Comparison of ENCODE assay signal across 13 cellular contexts in genomic region chr3:125351814-125352456, GRCh38. TPM values are rescaled to one million over a fixed set of nuclear protein-coding genes. Genes with fewer than 3 reads are reported as not detected.
A peak's percentile ranks its signal among the peaks of the same experiment; 100 is the strongest.
DNase-seq lines count a peak whose midpoint lies in the region; ATAC-seq, FAIRE-seq and TF ChIP-seq lines count a peak whose summit lies in the region.
"Had no signal": no experiment of that assay in that cellular context is flagged by ENCODE, and none has a peak within 500 bp of the region (broad histone marks: within the 10 kb centered on the region; RNA-seq: fewer than 3 reads in every experiment).

No MANE protein-coding gene starts in this region.

- peak overlapping the region; percentile 5 to 10 for H3K27ac Mint-ChIP-seq in T-cell

- FAIRE-seq in A549 (lab: Jason Lieb, UNC) = no peak

- H3K4me3 ChIP-seq in A549 (no peak overlapping the region), GM12865 (ENCODE audit: low read depth, low read length) (no peak overlapping the region; the same call in 1 of the 2 replicates), fibroblast of the aortic adventitia (ENCODE audit: low read depth, low read length) (no peak overlapping the region), left ventricle myocardium inferior (no peak overlapping the region)

- H3K9me3 ChIP-seq in A549 (no peaks in the 10 kb centered on the region), left ventricle myocardium inferior (replicated peaks) (no peaks in the 10 kb centered on the region)

- peaks cover 75 to 79% (median 78%) of the 10 kb centered on the region in 3 donors for H3K4me1 Mint-ChIP-seq in T-cell

- H3K27me3 ChIP-seq in left ventricle myocardium inferior (ENCODE audit: low read depth) = no peaks in the 10 kb centered on the region

- intact Hi-C loops in left ventricle myocardium inferior (cut with micrococcal nuclease) = no loop called here

- H3K36me3 Mint-ChIP-seq in T-cell = peaks cover 27% of the 10 kb centered on the region

- DNase-seq in A549 (ENCODE audit: low read depth in 1 of 2, low spot score in 1 of 2) (no peak), GM12865 (ENCODE audit: low read depth) (peak; percentile 56), T-cell (no peak), fibroblast of the aortic adventitia (ENCODE audit: low read depth) (peak; percentile 68), left ventricle myocardium inferior (no peak), NCI-H128 (lab: John Stamatoyannopoulos, UW; ENCODE audit: unreplicated experiment) (no peak)
- no peak for DNase-seq in NK-92 treated with Interleukin-12 subunit alpha and Interleukin-12 subunit beta, amount 100 ng/mL, for 24 hours (lab: John Stamatoyannopoulos, UW)
- DNase-seq in activated effector memory CD4-positive, alpha-beta T cell treated with anti-CD3 and anti-CD28 coated beads, Interleukin-2, amount 50 U/mL, for 16 hours = no peak
- DNase-seq: AML-193; effector memory CD4-positive, alpha-beta T cell; NCI-H524 treated with DMSO at 0.1 percent for 48 hours; trophoblast cell had no signal

- H3K4me1 ChIP-seq in A549 = peaks cover 18% of the 10 kb centered on the region; the same call in 2 of the 3 replicates
- peaks cover 92% of the 10 kb centered on the region for H3K4me1 ChIP-seq in left ventricle myocardium inferior

- TF ChIP-seq CTCF in A549 (IDR thresholded peaks at IDR 0.05) (no peak), GM12865 (IDR thresholded peaks at IDR 0.05; ENCODE audit: insufficient read depth, low read depth, low read length, missing control alignments) (no peak), fibroblast of the aortic adventitia (IDR thresholded peaks at IDR 0.05; ENCODE audit: insufficient read depth, low read length) (no peak), left ventricle myocardium inferior (IDR thresholded peaks at IDR 0.05; ENCODE audit: borderline replicate concordance) (no peak)

- no peaks in the 10 kb centered on the region for H3K27me3 Mint-ChIP-seq in T-cell

- H3K4me3 Mint-ChIP-seq in T-cell = peak overlapping the region in 1 of 3 donors; percentile 12

- POLR2A ChIA-PET in A549 (lab: Yijun Ruan, JAX) = no interaction called here
- POLR2A ChIA-PET in T-cell (lab: Charles Lee) = interaction anchor here (0.6 to 0.8 kb wide), 5 partner anchors 8 to 351 kb away, joined by 3 to 6 read pairs (median 4); no protein-coding TSS in a partner anchor

- no peak for TF ChIP-seq POLR2A in A549 (IDR thresholded peaks at IDR 0.05; ENCODE audit: low read length)

- peak overlapping the region; percentile 19; the same call in 2 of the 3 replicates for H3K4me2 ChIP-seq in A549

- no peaks in the 10 kb centered on the region for H3K9me3 Mint-ChIP-seq in T-cell

- TF ChIP-seq EP300 in A549 (IDR thresholded peaks at IDR 0.05) = no peak

- CTCF ChIA-PET in A549 (lab: Yijun Ruan, JAX) (no interaction called here), T-cell (lab: Charles Lee) (interaction anchor here in 1 of 2 donors (0.6 kb wide), 1 partner anchor 20 kb away, joined by 6 read pairs; no protein-coding TSS in a partner anchor)

- TF ChIP-seq RAD21 in A549 (conservative IDR thresholded peaks at IDR 0.05 in 1 of 2, IDR thresholded peaks at IDR 0.05 in 1 of 2) = no peak

- H3K36me3 ChIP-seq in left ventricle myocardium inferior = no peaks in the 10 kb centered on the region

- peak overlapping the region; percentile 57 to 73; a peak in 5 of 6 replicates for H3K27ac ChIP-seq in A549
- no peak overlapping the region for H3K27ac ChIP-seq in left ventricle myocardium inferior (replicated peaks)

- no peak for ATAC-seq in A549
- ATAC-seq in T-cell (replicated peaks in 1 of 4) = no peak
- ATAC-seq: sciatic nerve had no signal

- 58% methylated on average over 2 of the region's 2 CpGs for WGBS in A549 (ENCODE audit: missing lambda C conversion rate)

TF ChIP-seq in A549, 52 proteins besides CTCF, POLR2A, EP300 and RAD21:
- TF ChIP-seq RFX5 (IDR thresholded peaks at IDR 0.05) (no peak), HOXB13 (CRISPR knock-in tag; IDR thresholded peaks at IDR 0.05; ENCODE audit: low read depth) (no peak), TFCP2L1 (CRISPR knock-in tag; IDR thresholded peaks at IDR 0.05) (no peak), E2F6 (IDR thresholded peaks at IDR 0.05; ENCODE audit: borderline replicate concordance, low read depth) (no peak), ELK1 (IDR thresholded peaks at IDR 0.05; ENCODE audit: low read depth, low read length) (no peak), HOXA7 (CRISPR knock-in tag; IDR thresholded peaks at IDR 0.05) (no peak), CBX2 (IDR thresholded peaks at IDR 0.05; ENCODE audit: borderline replicate concordance, low read depth) (no peak), NFE2L2 (conservative IDR thresholded peaks at IDR 0.05; ENCODE audit: low read length) (peak; percentile 96), EHF (CRISPR knock-in tag; IDR thresholded peaks at IDR 0.05) (no peak), MAFK (IDR thresholded peaks at IDR 0.05; ENCODE audit: partially characterized antibody) (peak; percentile 97), MYC (IDR thresholded peaks at IDR 0.05; ENCODE audit: borderline replicate concordance, low read length) (no peak), SMC3 (IDR thresholded peaks at IDR 0.05) (no peak)

RNA-seq across cellular contexts. Expression of gene ZNF148, which starts 23.2 kb away (rescaled TPM):
- polyA plus RNA-seq in A549 (2011; rRNA removed) (23.9 and 26.5 TPM in 2 replicates), A549 (2017; fragmentation: RNase III; extraction: RNeasy Plus Mini Kit Qiagen cat#74134 plus additional on column Dnase treatment) (9.5 to 11.3 TPM (median 9.9 TPM) in 3 replicates)
- polyA plus RNA-seq in A549 (2012; cell fraction: cytosol; rRNA removed) = 2.9 and 3.3 TPM in 2 replicates
- polyA plus RNA-seq in A549 (2012; cell fraction: nucleus; rRNA removed) = 2.2 and 2.7 TPM in 2 replicates
- polyA minus RNA-seq in A549 (2011; rRNA and poly(A)+ RNA removed) = 33.0 and 42.5 TPM in 2 replicates
- total RNA-seq in T-cell (10 to 100 TPM; 46.5 to 50.6 (median 50.4) TPM), fibroblast of the aortic adventitia (ENCODE audit: low replicate concordance) (40.1 and 62.9 TPM in 2 replicates), left ventricle myocardium inferior (45.7 TPM)

Comparison
In these comparisons a context has a peak if more than half of its experiments do, and no peak if none do; other contexts are left out.
1. DNase-seq: peak in GM12865 (single experiment) and fibroblast of the aortic adventitia (single experiment); none in A549 (0 of 2), T-cell (0 of 34), NK-92 treated with Interleukin-12 subunit alpha and Interleukin-12 subunit beta, amount 100 ng/mL, for 24 hours (single experiment), activated effector memory CD4-positive, alpha-beta T cell treated with anti-CD3 and anti-CD28 coated beads, Interleukin-2, amount 50 U/mL, for 16 hours (single experiment), left ventricle myocardium inferior (single experiment) and NCI-H128 (single experiment).